Comparison of ENCODE assay signal across 8 cellular contexts in the genomic region with DNA sequence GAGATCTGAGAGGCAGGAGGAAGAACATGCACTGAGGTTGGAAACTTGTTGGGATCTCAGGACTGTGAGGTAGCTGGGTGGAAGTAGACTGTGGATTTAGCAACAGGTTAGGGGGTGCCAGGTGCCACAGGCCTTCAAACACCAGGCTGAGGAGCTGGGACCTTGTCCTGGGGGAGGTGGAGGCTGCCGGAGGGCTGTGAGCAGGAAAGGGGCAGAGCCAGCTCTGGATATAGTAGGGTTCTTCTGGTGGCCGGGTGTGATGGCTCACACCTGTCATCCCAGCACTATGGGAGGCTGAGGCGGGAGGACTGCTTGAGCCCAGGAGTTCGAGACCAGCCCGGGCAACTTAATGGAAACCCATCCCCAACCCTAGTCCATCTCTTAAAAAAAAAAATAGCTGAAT. TPM values are rescaled to one million over a fixed set of nuclear protein-coding genes. Genes with fewer than 3 reads are reported as not detected.
A peak's percentile ranks its signal among the peaks of the same experiment; 100 is the strongest.
DNase-seq lines count a peak whose midpoint lies in the region; ATAC-seq and TF ChIP-seq lines count a peak whose summit lies in the region.

No MANE protein-coding gene starts in this region.

- H3F3A ChIP-seq in PC-3 (ENCODE audit: low read length, unreplicated experiment): peaks cover 13% of the 10 kb centered on the region

- no peaks in the 10 kb centered on the region for H3K27me3 Mint-ChIP-seq in CD4-positive, CD25-positive, alpha-beta regulatory T cell
- H3K27me3 Mint-ChIP-seq in osteocyte (ENCODE audit: unreplicated experiment): no peaks in the 10 kb centered on the region

- no peak for TF ChIP-seq CTCF in PC-3 (conservative IDR thresholded peaks at IDR 0.05; ENCODE audit: low read depth, low read length)
- TF ChIP-seq CTCF in osteocyte (IDR thresholded peaks at IDR 0.05): no peak

- H3K27me3 ChIP-seq in CD4-positive, CD25-positive, alpha-beta regulatory T cell (ENCODE audit: control insufficient read depth, insufficient read depth, low read length): no peaks in the 10 kb centered on the region
- H3K27me3 ChIP-seq in PC-3 (ENCODE audit: low read length): no peaks in the 10 kb centered on the region
- no peaks in the 10 kb centered on the region for H3K27me3 ChIP-seq in endocrine pancreas (ENCODE audit: control insufficient read depth, insufficient read depth, low read length)

- intact Hi-C loops in PC-3 (cut with micrococcal nuclease): loop anchor here (5.0 kb wide), 2 partner anchors 118 to 133 kb away; a partner anchor contains a TSS

- H3K9me3 ChIP-seq in CD4-positive, CD25-positive, alpha-beta regulatory T cell (ENCODE audit: control insufficient read depth in 2 of 2, low read length in 2 of 2): no peaks in the 10 kb centered on the region
- H3K9me3 ChIP-seq in PC-3 (ENCODE audit: low read length): no peaks in the 10 kb centered on the region
- H3K9me3 ChIP-seq in endocrine pancreas (ENCODE audit: control insufficient read depth, low read length): no peaks in the 10 kb centered on the region

- no peak for ATAC-seq in CD4-positive, CD25-positive, alpha-beta regulatory T cell (ENCODE audit: low read depth in 2 of 2)
- no peak for ATAC-seq in PC-3

- peak overlapping the region; percentile 89 to 94 (median 93) for H3K4me3 Mint-ChIP-seq in CD4-positive, CD25-positive, alpha-beta regulatory T cell
- H3K4me3 Mint-ChIP-seq in osteocyte (ENCODE audit: unreplicated experiment): peak overlapping the region; percentile 82

- no peaks in the 10 kb centered on the region for H3K36me3 ChIP-seq in CD4-positive, CD25-positive, alpha-beta regulatory T cell (ENCODE audit: control insufficient read depth, insufficient read depth, low read length)
- H3K36me3 ChIP-seq in PC-3 (ENCODE audit: low read depth, low read length) (peaks cover 3% of the 10 kb centered on the region), endocrine pancreas (ENCODE audit: control insufficient read depth, insufficient read depth, low read length) (no peaks in the 10 kb centered on the region)

- no peaks in the 10 kb centered on the region for H3K9me2 ChIP-seq in PC-3 (replicated peaks; ENCODE audit: low read length)

- peak overlapping the region; percentile 91 for H3K4me2 ChIP-seq in PC-3 (ENCODE audit: low read length)

- no peaks in the 10 kb centered on the region for H3K79me2 ChIP-seq in PC-3 (ENCODE audit: low read length)

- H3K27ac Mint-ChIP-seq in CD4-positive, CD25-positive, alpha-beta regulatory T cell: peak overlapping the region; percentile 43 to 87 (median 84)
- peak overlapping the region; percentile 70 for H3K27ac Mint-ChIP-seq in osteocyte (ENCODE audit: unreplicated experiment)

- H4K20me1 ChIP-seq in PC-3 (ENCODE audit: low read length): no peaks in the 10 kb centered on the region

- POLR2A ChIA-PET in PC-3 (lab: Charles Lee; ENCODE audit: unreplicated experiment): no interaction called here

- H3K9ac ChIP-seq in PC-3 (ENCODE audit: low read length) (no peak overlapping the region), endocrine pancreas (ENCODE audit: control insufficient read depth, insufficient read depth, low read length) (peak overlapping the region; percentile 92)

- no peaks in the 10 kb centered on the region for H3K9me3 Mint-ChIP-seq in CD4-positive, CD25-positive, alpha-beta regulatory T cell
- no peaks in the 10 kb centered on the region for H3K9me3 Mint-ChIP-seq in osteocyte (ENCODE audit: unreplicated experiment)

- CTCF ChIA-PET in PC-3 (lab: Charles Lee): interaction anchor here (0.8 kb wide), 1 partner anchor 9 kb away, joined by 7 read pairs; no protein-coding TSS in a partner anchor

- peak overlapping the region; percentile 59 for H3K4me3 ChIP-seq in CD4-positive, CD25-positive, alpha-beta regulatory T cell (ENCODE audit: low read depth, low read length)
- H3K4me3 ChIP-seq in PC-3 (ENCODE audit: low read length) (no peak overlapping the region; the same call in 1 of the 2 replicates), endocrine pancreas (ENCODE audit: control insufficient read depth, insufficient read depth, low read length) (peak overlapping the region; percentile 28)

- BruUV-seq in PC-3 (replicated peaks; lab: Mats Ljungman, UMichigan): no TSS peak

- H3K4me1 ChIP-seq in CD4-positive, CD25-positive, alpha-beta regulatory T cell (ENCODE audit: control insufficient read depth, insufficient read depth, low read length, poor library complexity, severe bottlenecking): peaks cover 33% of the 10 kb centered on the region
- H3K4me1 ChIP-seq in PC-3 (ENCODE audit: insufficient read depth, low read length): peaks cover 23% of the 10 kb centered on the region
- H3K4me1 ChIP-seq in endocrine pancreas (ENCODE audit: control insufficient read depth, insufficient read depth, low read length): peaks cover 5% of the 10 kb centered on the region

- H3K27ac ChIP-seq in CD4-positive, CD25-positive, alpha-beta regulatory T cell (ENCODE audit: insufficient read depth, low read length, poor library complexity, severe bottlenecking): peak overlapping the region; percentile 75
- H3K27ac ChIP-seq in PC-3 (ENCODE audit: low read length): no peak overlapping the region

- H2AFZ ChIP-seq in PC-3 (ENCODE audit: low read length): peak overlapping the region; percentile 96

- peaks cover 8 to 51% (median 22%) of the 10 kb centered on the region in 4 donors for H3K4me1 Mint-ChIP-seq in CD4-positive, CD25-positive, alpha-beta regulatory T cell
- H3K4me1 Mint-ChIP-seq in osteocyte (ENCODE audit: unreplicated experiment): peaks cover 21% of the 10 kb centered on the region

- DNase-seq in CD4-positive, CD25-positive, alpha-beta regulatory T cell: no peak
- no peak for DNase-seq in PC-3
- DNase-seq in osteocyte (ENCODE audit: extremely low spot score, unreplicated experiment): no peak
- no peak for DNase-seq in C1 segment of cervical spinal cord (lab: John Stamatoyannopoulos, UW)
- no peak for DNase-seq in NK-92 treated with Interleukin-12 subunit alpha and Interleukin-12 subunit beta, amount 100 ng/mL, for 24 hours (lab: John Stamatoyannopoulos, UW)
- DNase-seq in NCI-H526 treated with DMSO at 0.1 percent for 48 hours (lab: John Stamatoyannopoulos, UW): no peak
- DNase-seq in GOT3 (lab: John Stamatoyannopoulos, UW): no peak

- peaks cover 6% of the 10 kb centered on the region for H3K36me3 Mint-ChIP-seq in CD4-positive, CD25-positive, alpha-beta regulatory T cell
- H3K36me3 Mint-ChIP-seq in osteocyte (ENCODE audit: unreplicated experiment): peaks cover 9% of the 10 kb centered on the region

RNA-seq across cellular contexts. Expression of a gene that starts 3.1 kb away (rescaled TPM):
- 15.8 TPM for total RNA-seq in CD4-positive, CD25-positive, alpha-beta regulatory T cell
- polyA plus RNA-seq in CD4-positive, CD25-positive, alpha-beta regulatory T cell: 1 to 10 TPM; 4.0 to 8.4 (median 4.9) TPM
- 9.4 and 10.9 TPM in 2 replicates for total RNA-seq in PC-3 (2014; rRNA removed)
- 19.9 and 24.4 TPM in 2 replicates for total RNA-seq in osteocyte

RNA-seq across cellular contexts. Expression of a gene that starts 8.1 kb away (rescaled TPM):
- total RNA-seq in CD4-positive, CD25-positive, alpha-beta regulatory T cell: 67.9 TPM
- polyA plus RNA-seq in CD4-positive, CD25-positive, alpha-beta regulatory T cell: 10 to 100 TPM; 12.7 to 23.6 (median 19.9) TPM
- 47.5 and 54.9 TPM in 2 replicates for total RNA-seq in PC-3 (2014; rRNA removed)
- 56.1 and 58.1 TPM in 2 replicates for total RNA-seq in osteocyte

RNA-seq across cellular contexts. Expression of a gene that starts 41.0 kb away (rescaled TPM):
- 116 TPM for total RNA-seq in CD4-positive, CD25-positive, alpha-beta regulatory T cell
- polyA plus RNA-seq in CD4-positive, CD25-positive, alpha-beta regulatory T cell: 10 to 100 TPM; 26.8 to 45.6 (median 34.2) TPM
- total RNA-seq in PC-3 (2014; rRNA removed) (138 and 148 TPM in 2 replicates), osteocyte (266 and 295 TPM in 2 replicates)

RNA-seq across cellular contexts. Expression of a gene that starts 43.2 kb away (rescaled TPM):
- 49.5 TPM for total RNA-seq in CD4-positive, CD25-positive, alpha-beta regulatory T cell
- polyA plus RNA-seq in CD4-positive, CD25-positive, alpha-beta regulatory T cell: 1 to 10 TPM; 5.2 to 7.4 (median 5.6) TPM
- total RNA-seq in PC-3 (2014; rRNA removed) (143 and 159 TPM in 2 replicates), osteocyte (130 and 133 TPM in 2 replicates)

RNA-seq across cellular contexts. Expression of a gene that starts 46.9 kb away (rescaled TPM):
- total RNA-seq in CD4-positive, CD25-positive, alpha-beta regulatory T cell: not detected
- under 1 TPM; 0.41 to 0.77 (median 0.45) TPM for polyA plus RNA-seq in CD4-positive, CD25-positive, alpha-beta regulatory T cell
- total RNA-seq in PC-3 (2014; rRNA removed) (not detected in 2 replicates), osteocyte (not detected in 2 replicates)
